8 cellular contexts compared by ENCODE assay signal in genomic region chrX:120251471-120252011, GRCh38. TPM values are rescaled to one million over a fixed set of nuclear protein-coding genes. Genes with fewer than 3 reads are reported as not detected.
DNase-seq lines count a peak whose midpoint lies in the region; ATAC-seq and TF ChIP-seq lines count a peak whose summit lies in the region.

No MANE protein-coding gene starts in this region.

- intact Hi-C loops in activated CD4-positive, alpha-beta T cell treated with anti-CD3 and anti-CD28 coated beads for 36 hours (cut with DNase I, micrococcal nuclease) = loop anchor here (1.0 to 5.0 kb wide), 6 partner anchors 57 to 309 kb away; partner anchors contain the start of genes LAMP2 (in 2 of the 2), CUL4B (in 1 of the 2) and NKAP (in 1 of the 2)
- intact Hi-C loops in testis (cut with DNase I; ENCODE audit: low total_unique reads) = no loop called here

- POLR2A ChIA-PET in activated CD4-positive, alpha-beta T cell treated with anti-CD3 and anti-CD28 coated beads for 36 hours (lab: Charles Lee) = no interaction called here

- H4K20me1 ChIP-seq in Loucy (ENCODE audit: insufficient read depth, low read length, poor library complexity, severe bottlenecking) = peaks cover 46% of the 10 kb centered on the region

- H3K9me3 Mint-ChIP-seq in activated CD4-positive, alpha-beta T cell treated with anti-CD3 and anti-CD28 coated beads for 36 hours (ENCODE audit: low read depth) = no peaks in the 10 kb centered on the region
- H3K9me3 Mint-ChIP-seq in endodermal cell (peaks cover 23% of the 10 kb centered on the region), mesothelial cell of epicardium (peaks cover 22% of the 10 kb centered on the region)

- H3K9ac ChIP-seq in Loucy (ENCODE audit: low read depth, low read length, poor library complexity, severe bottlenecking) (peak overlapping the region; percentile 98), endodermal cell (ENCODE audit: extremely low read depth, low read length, poor library complexity, severe bottlenecking) (peak overlapping the region; percentile 74)

- H3K79me2 ChIP-seq in Loucy (ENCODE audit: insufficient read depth, low read length) = peaks cover 58% of the 10 kb centered on the region

- 0 to 1% methylated on average over 10 to 28 of the region's 28 CpGs for WGBS in endodermal cell (ENCODE audit: insufficient coverage in 1 of 2, insufficient read length in 1 of 2), 2 experiments
- WGBS in testis, 2 donors = 0 to 1% methylated on average over 22 to 28 of the region's 28 CpGs

- no peak for TF ChIP-seq POLR2A in testis (IDR thresholded peaks at IDR 0.05)

- no peaks in the 10 kb centered on the region for H3K27me3 Mint-ChIP-seq in activated CD4-positive, alpha-beta T cell treated with anti-CD3 and anti-CD28 coated beads for 36 hours
- H3K27me3 Mint-ChIP-seq in endodermal cell (ENCODE audit: insufficient read depth) (peaks cover 29% of the 10 kb centered on the region), mesothelial cell of epicardium (ENCODE audit: low read depth) (peaks cover 13% of the 10 kb centered on the region)

- H3K36me3 ChIP-seq in GM06990 (ENCODE audit: control insufficient read depth, insufficient read depth, low read length) = no peaks in the 10 kb centered on the region
- peaks cover 19% of the 10 kb centered on the region; the same call in 1 of the 2 replicates for H3K36me3 ChIP-seq in Loucy (ENCODE audit: insufficient read depth, low read length)
- H3K36me3 ChIP-seq in endodermal cell (ENCODE audit: control insufficient read depth, insufficient read depth, low read length) = peaks cover 25% of the 10 kb centered on the region
- no peaks in the 10 kb centered on the region for H3K36me3 ChIP-seq in testis (ENCODE audit: low read depth, missing control alignments)

- H3K9me2 ChIP-seq in Loucy (replicated peaks; ENCODE audit: low read depth, low read length) = no peaks in the 10 kb centered on the region

- no peak for TF ChIP-seq CTCF in GM06990 (IDR thresholded peaks at IDR 0.05; ENCODE audit: insufficient read depth, low read length, poor library complexity, severe bottlenecking)
- no peak for TF ChIP-seq CTCF in Loucy (conservative IDR thresholded peaks at IDR 0.05; ENCODE audit: low read length)
- no peak for TF ChIP-seq CTCF in endodermal cell (conservative IDR thresholded peaks at IDR 0.05)
- no peak for TF ChIP-seq CTCF in mesothelial cell of epicardium (IDR thresholded peaks at IDR 0.05; ENCODE audit: unreplicated experiment)
- no peak for TF ChIP-seq CTCF in testis (IDR thresholded peaks at IDR 0.05)

- peaks cover 31% of the 10 kb centered on the region for H3K36me3 Mint-ChIP-seq in activated CD4-positive, alpha-beta T cell treated with anti-CD3 and anti-CD28 coated beads for 36 hours (ENCODE audit: low read depth)
- peaks cover 21% of the 10 kb centered on the region for H3K36me3 Mint-ChIP-seq in endodermal cell (ENCODE audit: low read depth)
- H3K36me3 Mint-ChIP-seq in mesothelial cell of epicardium = peaks cover 10% of the 10 kb centered on the region

- H3K4me1 ChIP-seq in Loucy (ENCODE audit: insufficient read depth, low read length, poor library complexity, severe bottlenecking) (peaks cover 29% of the 10 kb centered on the region), endodermal cell (ENCODE audit: control insufficient read depth, insufficient read depth, low read length) (no peaks in the 10 kb centered on the region), testis (no peaks in the 10 kb centered on the region)

- H2AFZ ChIP-seq in Loucy (ENCODE audit: low read length) = no peak overlapping the region

- peaks cover 27% of the 10 kb centered on the region for H3K4me1 Mint-ChIP-seq in activated CD4-positive, alpha-beta T cell treated with anti-CD3 and anti-CD28 coated beads for 36 hours
- H3K4me1 Mint-ChIP-seq in endodermal cell = peaks cover 4% of the 10 kb centered on the region
- peaks cover 5% of the 10 kb centered on the region for H3K4me1 Mint-ChIP-seq in mesothelial cell of epicardium

- CTCF ChIA-PET in activated CD4-positive, alpha-beta T cell treated with anti-CD3 and anti-CD28 coated beads for 36 hours (lab: Charles Lee) = interaction anchor here (0.6 to 1.8 kb wide), 4 partner anchors 10 to 523 kb away, joined by 3 to 7 read pairs (median 4); no protein-coding TSS in a partner anchor

- H3K4me3 ChIP-seq in GM06990 (replicated peaks; ENCODE audit: low read depth, low read length) (peak overlapping the region; percentile 82), Loucy (ENCODE audit: low read length, poor library complexity, severe bottlenecking) (peak overlapping the region; percentile 97), endodermal cell (ENCODE audit: low read length) (peak overlapping the region; percentile 96), testis (peak overlapping the region; percentile 63 to 79)

- peak overlapping the region; percentile 84 for H3K4me2 ChIP-seq in Loucy (ENCODE audit: low read depth, low read length, poor library complexity, severe bottlenecking)

- H3F3A ChIP-seq in Loucy (ENCODE audit: low read depth) = no peaks in the 10 kb centered on the region

- no peaks in the 10 kb centered on the region for H3K9me3 ChIP-seq in Loucy (ENCODE audit: insufficient read depth, low read depth, low read length)
- H3K9me3 ChIP-seq in endodermal cell (ENCODE audit: control insufficient read depth, low read length) = no peaks in the 10 kb centered on the region
- no peaks in the 10 kb centered on the region for H3K9me3 ChIP-seq in testis

- no peaks in the 10 kb centered on the region for H3K27me3 ChIP-seq in GM06990 (replicated peaks; ENCODE audit: control insufficient read depth, insufficient read depth, low read length)
- H3K27me3 ChIP-seq in Loucy (ENCODE audit: insufficient read depth, low read length, poor library complexity, severe bottlenecking) = no peaks in the 10 kb centered on the region
- H3K27me3 ChIP-seq in endodermal cell (ENCODE audit: control insufficient read depth, insufficient read depth, low read length, poor library complexity, severe bottlenecking) = peaks cover 29% of the 10 kb centered on the region
- no peaks in the 10 kb centered on the region for H3K27me3 ChIP-seq in testis

- H3K27ac Mint-ChIP-seq in activated CD4-positive, alpha-beta T cell treated with anti-CD3 and anti-CD28 coated beads for 36 hours = peak overlapping the region; percentile 92
- H3K27ac Mint-ChIP-seq in endodermal cell (peak overlapping the region; percentile 88), mesothelial cell of epicardium (peak overlapping the region; percentile 96)

- DNase-seq in GM06990 (ENCODE audit: extremely low read depth, insufficient read length) (peak; percentile 38), endodermal cell (peak; percentile 51), mesothelial cell of epicardium (ENCODE audit: low spot score in 2 of 2, unreplicated experiment in 2 of 2) (no peak), testis (peak; percentile 51), NCI-H187 (lab: John Stamatoyannopoulos, UW) (no peak)
- peak; percentile 38 for DNase-seq in activated CD4-positive, alpha-beta T cell treated with anti-CD3 and anti-CD28 coated beads for 36 hours

- no peak for ATAC-seq in activated CD4-positive, alpha-beta T cell treated with anti-CD3 and anti-CD28 coated beads for 36 hours
- ATAC-seq in HG03432 (IDR thresholded peaks at IDR 0.05; ENCODE audit: unreplicated experiment) = no peak

- peak overlapping the region; percentile 94 for H3K4me3 Mint-ChIP-seq in activated CD4-positive, alpha-beta T cell treated with anti-CD3 and anti-CD28 coated beads for 36 hours
- peak overlapping the region; percentile 89 for H3K4me3 Mint-ChIP-seq in endodermal cell
- H3K4me3 Mint-ChIP-seq in mesothelial cell of epicardium = peak overlapping the region; percentile 90

- H3K27ac ChIP-seq in endodermal cell (ENCODE audit: low read depth, low read length) = peak overlapping the region; percentile 89
- H3K27ac ChIP-seq in testis = peak overlapping the region; percentile 87 to 92

RNA-seq across cellular contexts. Expression of gene ZBTB33, which starts 0.9 kb away (rescaled TPM):
- 10 to 100 TPM; 14.5 to 14.6 TPM for total RNA-seq in activated CD4-positive, alpha-beta T cell treated with anti-CD3 and anti-CD28 coated beads for 36 hours
- total RNA-seq in endodermal cell = 10 to 100 TPM; 19.0 to 19.2 TPM
- 22.9 TPM for polyA plus RNA-seq in endodermal cell (2013, experiment 1 of 2)
- polyA plus RNA-seq in endodermal cell (2013, experiment 2 of 2) = 23.1 TPM
- 20.3 to 21.5 TPM (median 20.6 TPM) in 3 replicates for total RNA-seq in mesothelial cell of epicardium
- total RNA-seq in testis = 10 to 100 TPM; 16.3 to 19.9 TPM
- polyA plus RNA-seq in testis (ENCODE audit: insufficient read depth, low read depth, low replicate concordance) = 10.2 TPM

RNA-seq across cellular contexts. Expression of gene TMEM255A, which starts 59.7 kb away (rescaled TPM):
- total RNA-seq in activated CD4-positive, alpha-beta T cell treated with anti-CD3 and anti-CD28 coated beads for 36 hours = not detected
- under 1 TPM; 0.22 to 0.35 TPM for total RNA-seq in endodermal cell
- 5.9 TPM for polyA plus RNA-seq in endodermal cell (2013, experiment 1 of 2)
- polyA plus RNA-seq in endodermal cell (2013, experiment 2 of 2) = 5.4 TPM
- 1.3 to 1.8 TPM (median 1.5 TPM) in 3 replicates for total RNA-seq in mesothelial cell of epicardium
- under 1 TPM; 0.43 to 0.87 TPM for total RNA-seq in testis
- polyA plus RNA-seq in testis (ENCODE audit: insufficient read depth, low read depth, low replicate concordance) = 2.2 TPM

Comparison
In these comparisons a context has a peak if more than half of its experiments do, and no peak if none do; other contexts are left out.
1. DNase-seq: peak in GM06990 (single experiment), activated CD4-positive, alpha-beta T cell treated with anti-CD3 and anti-CD28 coated beads for 36 hours (single experiment), endodermal cell (single experiment) and testis (single experiment); none in mesothelial cell of epicardium (0 of 2) and NCI-H187 (0 of 2).
2. Peak in every context shown above with its lines, with median percentiles within 50 percentile points of each other: H3K4me3 ChIP-seq, H3K27ac Mint-ChIP-seq and H3K4me3 Mint-ChIP-seq.